In the genomic region with DNA sequence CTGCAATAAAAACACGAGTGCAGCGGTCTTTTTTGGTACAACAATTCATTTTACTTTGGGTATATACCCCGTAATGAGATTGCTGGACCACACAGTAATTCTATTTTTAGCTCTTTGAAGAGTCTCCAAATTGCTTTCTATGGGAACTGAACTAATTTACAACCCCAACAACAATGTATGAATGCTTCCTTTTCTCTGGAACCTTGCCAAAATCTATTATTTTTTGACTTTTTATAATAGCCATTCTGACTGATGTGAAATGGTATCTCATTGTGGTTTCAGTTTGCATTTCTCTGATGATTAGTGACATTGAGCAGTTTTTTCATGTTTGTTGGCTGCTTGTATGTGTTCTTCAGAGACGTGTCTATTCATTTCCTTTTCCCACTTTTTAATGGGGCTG, we compare ENCODE assay signal across 15 cellular contexts.
DNase-seq lines count a peak whose midpoint lies in the region; ATAC-seq lines count a peak whose summit lies in the region.
"Had no signal": no experiment of that assay in that cellular context is flagged by ENCODE, and none has a peak within 500 bp of the region (broad histone marks: within the 10 kb centered on the region; RNA-seq: fewer than 3 reads in every experiment).

No MANE protein-coding gene starts in this region.

- H4K20me1 ChIP-seq in BLaER1: no peaks in the 10 kb centered on the region

- peak overlapping the region; percentile 14; the same call in 1 of the 2 replicates for H3K4me2 ChIP-seq in BLaER1

- H3K9me3 ChIP-seq in BLaER1: peaks cover 10% of the 10 kb centered on the region
- H3K9me3 ChIP-seq: MG63, SJSA1 had no signal

- peaks cover 7% of the 10 kb centered on the region; the same call in 1 of the 2 replicates for H3K4me1 ChIP-seq in BLaER1
- H3K4me1 ChIP-seq: SJSA1 had no signal

- no peaks in the 10 kb centered on the region for H3K27me3 ChIP-seq in BLaER1
- H3K27me3 ChIP-seq: MG63, SJSA1 had no signal

- no peak overlapping the region for H3K4me3 ChIP-seq in BLaER1
- H3K4me3 ChIP-seq: MG63, SJSA1 had no signal

- no peak overlapping the region for H3K9ac ChIP-seq in BLaER1

- DNase-seq in M059J (ENCODE audit: low read depth) (peak; percentile 19), NCI-H345 (lab: John Stamatoyannopoulos, UW) (peak; percentile 67), fibroblast of peridontal ligament (ENCODE audit: extremely low read depth) (peak; percentile 0)
- DNase-seq: CD4-positive, alpha-beta T cell; MG63; NCI-H2171; NCI-H524; SW 1271 had no signal

- H3K27ac ChIP-seq in BLaER1: no peak overlapping the region
- H3K27ac ChIP-seq: HL-60, RWPE1, SJSA1 had no signal

- H3K36me3 ChIP-seq in BLaER1: no peaks in the 10 kb centered on the region
- H3K36me3 ChIP-seq: MG63, SJSA1 had no signal

- ATAC-seq in GM19023 (IDR thresholded peaks at IDR 0.05; ENCODE audit: unreplicated experiment) (no peak), GM21526 (IDR thresholded peaks at IDR 0.05; ENCODE audit: low FRiP score, unreplicated experiment) (no peak), HG02852 (IDR thresholded peaks at IDR 0.05; ENCODE audit: unreplicated experiment) (no peak)

Comparison
In these comparisons a context has a peak if more than half of its experiments do, and no peak if none do; other contexts are left out.
1. DNase-seq: peak in every context shown above with its lines; median percentile 67 in NCI-H345; 19 in M059J; 0 in fibroblast of peridontal ligament.